1 cellular context compared by ENCODE assay signal in the genomic region with DNA sequence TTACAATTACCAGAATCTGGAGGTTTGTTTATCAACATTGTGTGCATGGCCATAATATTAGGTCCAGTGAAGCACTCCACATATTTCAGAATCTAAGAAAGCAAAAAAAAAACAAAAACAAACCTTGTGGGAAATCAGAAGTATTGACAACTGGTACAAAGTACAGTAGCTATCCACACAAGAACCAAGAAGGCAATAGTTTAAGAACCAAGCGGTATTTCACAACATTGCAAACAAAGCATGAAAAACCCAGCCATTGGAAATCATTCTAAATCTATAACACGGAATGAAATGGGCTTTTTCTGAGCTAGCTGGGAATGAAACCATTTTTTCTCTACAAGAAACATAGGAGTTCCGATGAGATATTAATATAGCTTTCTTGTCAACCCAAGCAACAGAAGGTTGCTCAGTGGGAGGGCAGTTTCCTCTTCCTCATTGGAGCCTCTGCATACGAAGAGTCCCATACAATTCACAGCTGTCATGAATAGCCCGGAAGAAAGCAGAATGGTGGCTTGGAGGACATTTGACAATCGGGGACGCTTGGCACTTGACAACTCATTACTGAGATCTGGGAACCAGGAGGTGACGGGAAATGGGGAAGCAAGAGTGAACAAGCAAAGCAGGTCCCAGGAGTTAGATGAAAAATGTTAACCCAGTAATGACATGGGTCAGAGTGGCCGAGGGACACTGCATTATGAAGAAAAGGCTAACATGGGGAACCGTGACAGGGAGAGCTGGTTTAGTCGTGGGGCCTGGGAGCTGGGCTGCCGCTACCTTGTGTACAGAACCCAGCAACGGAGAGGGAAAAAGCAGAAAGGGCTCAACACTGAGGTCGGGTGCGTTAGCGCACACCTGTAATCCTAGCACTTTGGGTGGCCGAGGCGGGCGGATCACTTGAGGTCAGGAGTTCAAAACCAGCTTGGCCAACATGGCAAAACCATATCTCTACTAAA.
TF ChIP-seq lines count a peak whose summit lies in the region.

No MANE protein-coding gene starts in this region.

TF ChIP-seq in HepG2, 621 proteins besides CTCF, POLR2A, EP300 and RAD21 (continued from another document and continues in another):
- TF ChIP-seq, protein P1, sequence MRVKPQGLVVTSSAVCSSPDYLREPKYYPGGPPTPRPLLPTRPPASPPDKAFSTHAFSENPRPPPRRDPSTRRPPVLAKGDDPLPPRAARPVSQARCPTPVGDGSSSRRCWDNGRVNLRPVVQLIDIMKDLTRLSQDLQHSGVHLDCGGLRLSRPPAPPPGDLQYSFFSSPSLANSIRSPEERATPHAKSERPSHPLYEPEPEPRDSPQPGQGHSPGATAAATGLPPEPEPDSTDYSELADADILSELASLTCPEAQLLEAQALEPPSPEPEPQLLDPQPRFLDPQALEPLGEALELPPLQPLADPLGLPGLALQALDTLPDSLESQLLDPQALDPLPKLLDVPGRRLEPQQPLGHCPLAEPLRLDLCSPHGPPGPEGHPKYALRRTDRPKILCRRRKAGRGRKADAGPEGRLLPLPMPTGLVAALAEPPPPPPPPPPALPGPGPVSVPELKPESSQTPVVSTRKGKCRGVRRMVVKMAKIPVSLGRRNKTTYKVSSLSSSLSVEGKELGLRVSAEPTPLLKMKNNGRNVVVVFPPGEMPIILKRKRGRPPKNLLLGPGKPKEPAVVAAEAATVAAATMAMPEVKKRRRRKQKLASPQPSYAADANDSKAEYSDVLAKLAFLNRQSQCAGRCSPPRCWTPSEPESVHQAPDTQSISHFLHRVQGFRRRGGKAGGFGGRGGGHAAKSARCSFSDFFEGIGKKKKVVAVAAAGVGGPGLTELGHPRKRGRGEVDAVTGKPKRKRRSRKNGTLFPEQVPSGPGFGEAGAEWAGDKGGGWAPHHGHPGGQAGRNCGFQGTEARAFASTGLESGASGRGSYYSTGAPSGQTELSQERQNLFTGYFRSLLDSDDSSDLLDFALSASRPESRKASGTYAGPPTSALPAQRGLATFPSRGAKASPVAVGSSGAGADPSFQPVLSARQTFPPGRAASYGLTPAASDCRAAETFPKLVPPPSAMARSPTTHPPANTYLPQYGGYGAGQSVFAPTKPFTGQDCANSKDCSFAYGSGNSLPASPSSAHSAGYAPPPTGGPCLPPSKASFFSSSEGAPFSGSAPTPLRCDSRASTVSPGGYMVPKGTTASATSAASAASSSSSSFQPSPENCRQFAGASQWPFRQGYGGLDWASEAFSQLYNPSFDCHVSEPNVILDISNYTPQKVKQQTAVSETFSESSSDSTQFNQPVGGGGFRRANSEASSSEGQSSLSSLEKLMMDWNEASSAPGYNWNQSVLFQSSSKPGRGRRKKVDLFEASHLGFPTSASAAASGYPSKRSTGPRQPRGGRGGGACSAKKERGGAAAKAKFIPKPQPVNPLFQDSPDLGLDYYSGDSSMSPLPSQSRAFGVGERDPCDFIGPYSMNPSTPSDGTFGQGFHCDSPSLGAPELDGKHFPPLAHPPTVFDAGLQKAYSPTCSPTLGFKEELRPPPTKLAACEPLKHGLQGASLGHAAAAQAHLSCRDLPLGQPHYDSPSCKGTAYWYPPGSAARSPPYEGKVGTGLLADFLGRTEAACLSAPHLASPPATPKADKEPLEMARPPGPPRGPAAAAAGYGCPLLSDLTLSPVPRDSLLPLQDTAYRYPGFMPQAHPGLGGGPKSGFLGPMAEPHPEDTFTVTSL (CRISPR knock-in tag; IDR thresholded peaks at IDR 0.05; ENCODE audit: borderline replicate concordance), result peak; percentile 20; the same call in 1 of the 2 replicates
- TF ChIP-seq ZBTB7B (CRISPR knock-in tag; IDR thresholded peaks at IDR 0.05) (no peak), FOXM1 (CRISPR knock-in tag; IDR thresholded peaks at IDR 0.05) (no peak), MXI1 (IDR thresholded peaks at IDR 0.05; ENCODE audit: borderline replicate concordance, low read depth, low read length) (no peak), KAT8 (CRISPR knock-in tag; IDR thresholded peaks at IDR 0.05) (peak; percentile 44; the same call in 1 of the 2 replicates), GATAD2A (CRISPR knock-in tag; IDR thresholded peaks at IDR 0.05) (peak; percentile 93), TAF1 (CRISPR knock-in tag; IDR thresholded peaks at IDR 0.05) (no peak), ZNF12 (CRISPR knock-in tag; IDR thresholded peaks at IDR 0.05) (no peak), TMF1 (CRISPR knock-in tag; IDR thresholded peaks at IDR 0.05; ENCODE audit: low read depth) (no peak), NR3C1 (CRISPR knock-in tag; IDR thresholded peaks at IDR 0.05) (no peak), NCOA1 (CRISPR knock-in tag; IDR thresholded peaks at IDR 0.05) (no peak), PCBP2 (optimal IDR thresholded peaks at IDR 0.05; ENCODE audit: low read depth, low read length, poor library complexity, severe bottlenecking) (no peak), ZNF263 (CRISPR knock-in tag; IDR thresholded peaks at IDR 0.05) (no peak), MTA1 (CRISPR knock-in tag; IDR thresholded peaks at IDR 0.05; ENCODE audit: borderline replicate concordance) (no peak), ZNF839 (CRISPR knock-in tag; IDR thresholded peaks at IDR 0.05; ENCODE audit: borderline replicate concordance) (no peak), NFE2L2 (IDR thresholded peaks at IDR 0.05; ENCODE audit: low read length) (no peak), ZNF317 (CRISPR knock-in tag; IDR thresholded peaks at IDR 0.05) (no peak), YY1 (IDR thresholded peaks at IDR 0.05; ENCODE audit: insufficient read depth, insufficient replicate concordance, low read depth, low read length) (no peak), MAFG (CRISPR knock-in tag; IDR thresholded peaks at IDR 0.05) (no peak), NFRKB (IDR thresholded peaks at IDR 0.05) (no peak), ZNF720 (CRISPR knock-in tag; IDR thresholded peaks at IDR 0.05) (no peak), KDM6A (CRISPR knock-in tag; IDR thresholded peaks at IDR 0.05; ENCODE audit: low read depth) (peak; percentile 61; the same call in 1 of the 2 replicates), JUND (CRISPR knock-in tag; IDR thresholded peaks at IDR 0.05) (no peak), ZBTB1 (CRISPR knock-in tag; IDR thresholded peaks at IDR 0.05; ENCODE audit: borderline replicate concordance) (no peak), PHF20 (CRISPR knock-in tag; IDR thresholded peaks at IDR 0.05) (no peak)
- TF ChIP-seq, protein P2, sequence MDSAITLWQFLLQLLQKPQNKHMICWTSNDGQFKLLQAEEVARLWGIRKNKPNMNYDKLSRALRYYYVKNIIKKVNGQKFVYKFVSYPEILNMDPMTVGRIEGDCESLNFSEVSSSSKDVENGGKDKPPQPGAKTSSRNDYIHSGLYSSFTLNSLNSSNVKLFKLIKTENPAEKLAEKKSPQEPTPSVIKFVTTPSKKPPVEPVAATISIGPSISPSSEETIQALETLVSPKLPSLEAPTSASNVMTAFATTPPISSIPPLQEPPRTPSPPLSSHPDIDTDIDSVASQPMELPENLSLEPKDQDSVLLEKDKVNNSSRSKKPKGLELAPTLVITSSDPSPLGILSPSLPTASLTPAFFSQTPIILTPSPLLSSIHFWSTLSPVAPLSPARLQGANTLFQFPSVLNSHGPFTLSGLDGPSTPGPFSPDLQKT (CRISPR knock-in tag; IDR thresholded peaks at IDR 0.05; ENCODE audit: borderline replicate concordance), result no peak
- TF ChIP-seq, protein P3, sequence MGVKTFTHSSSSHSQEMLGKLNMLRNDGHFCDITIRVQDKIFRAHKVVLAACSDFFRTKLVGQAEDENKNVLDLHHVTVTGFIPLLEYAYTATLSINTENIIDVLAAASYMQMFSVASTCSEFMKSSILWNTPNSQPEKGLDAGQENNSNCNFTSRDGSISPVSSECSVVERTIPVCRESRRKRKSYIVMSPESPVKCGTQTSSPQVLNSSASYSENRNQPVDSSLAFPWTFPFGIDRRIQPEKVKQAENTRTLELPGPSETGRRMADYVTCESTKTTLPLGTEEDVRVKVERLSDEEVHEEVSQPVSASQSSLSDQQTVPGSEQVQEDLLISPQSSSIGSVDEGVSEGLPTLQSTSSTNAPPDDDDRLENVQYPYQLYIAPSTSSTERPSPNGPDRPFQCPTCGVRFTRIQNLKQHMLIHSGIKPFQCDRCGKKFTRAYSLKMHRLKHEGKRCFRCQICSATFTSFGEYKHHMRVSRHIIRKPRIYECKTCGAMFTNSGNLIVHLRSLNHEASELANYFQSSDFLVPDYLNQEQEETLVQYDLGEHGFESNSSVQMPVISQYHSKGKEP (CRISPR knock-in tag; IDR thresholded peaks at IDR 0.05), result no peak
- TF ChIP-seq, protein P4, sequence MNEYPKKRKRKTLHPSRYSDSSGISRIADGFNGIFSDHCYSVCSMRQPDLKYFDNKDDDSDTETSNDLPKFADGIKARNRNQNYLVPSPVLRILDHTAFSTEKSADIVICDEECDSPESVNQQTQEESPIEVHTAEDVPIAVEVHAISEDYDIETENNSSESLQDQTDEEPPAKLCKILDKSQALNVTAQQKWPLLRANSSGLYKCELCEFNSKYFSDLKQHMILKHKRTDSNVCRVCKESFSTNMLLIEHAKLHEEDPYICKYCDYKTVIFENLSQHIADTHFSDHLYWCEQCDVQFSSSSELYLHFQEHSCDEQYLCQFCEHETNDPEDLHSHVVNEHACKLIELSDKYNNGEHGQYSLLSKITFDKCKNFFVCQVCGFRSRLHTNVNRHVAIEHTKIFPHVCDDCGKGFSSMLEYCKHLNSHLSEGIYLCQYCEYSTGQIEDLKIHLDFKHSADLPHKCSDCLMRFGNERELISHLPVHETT (CRISPR knock-in tag; conservative IDR thresholded peaks at IDR 0.05), result no peak
- TF ChIP-seq, protein P5, sequence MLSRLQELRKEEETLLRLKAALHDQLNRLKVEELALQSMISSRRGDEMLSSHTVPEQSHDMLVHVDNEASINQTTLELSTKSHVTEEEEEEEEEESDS (CRISPR knock-in tag; IDR thresholded peaks at IDR 0.05; ENCODE audit: borderline replicate concordance), result no peak
- TF ChIP-seq, protein P6, sequence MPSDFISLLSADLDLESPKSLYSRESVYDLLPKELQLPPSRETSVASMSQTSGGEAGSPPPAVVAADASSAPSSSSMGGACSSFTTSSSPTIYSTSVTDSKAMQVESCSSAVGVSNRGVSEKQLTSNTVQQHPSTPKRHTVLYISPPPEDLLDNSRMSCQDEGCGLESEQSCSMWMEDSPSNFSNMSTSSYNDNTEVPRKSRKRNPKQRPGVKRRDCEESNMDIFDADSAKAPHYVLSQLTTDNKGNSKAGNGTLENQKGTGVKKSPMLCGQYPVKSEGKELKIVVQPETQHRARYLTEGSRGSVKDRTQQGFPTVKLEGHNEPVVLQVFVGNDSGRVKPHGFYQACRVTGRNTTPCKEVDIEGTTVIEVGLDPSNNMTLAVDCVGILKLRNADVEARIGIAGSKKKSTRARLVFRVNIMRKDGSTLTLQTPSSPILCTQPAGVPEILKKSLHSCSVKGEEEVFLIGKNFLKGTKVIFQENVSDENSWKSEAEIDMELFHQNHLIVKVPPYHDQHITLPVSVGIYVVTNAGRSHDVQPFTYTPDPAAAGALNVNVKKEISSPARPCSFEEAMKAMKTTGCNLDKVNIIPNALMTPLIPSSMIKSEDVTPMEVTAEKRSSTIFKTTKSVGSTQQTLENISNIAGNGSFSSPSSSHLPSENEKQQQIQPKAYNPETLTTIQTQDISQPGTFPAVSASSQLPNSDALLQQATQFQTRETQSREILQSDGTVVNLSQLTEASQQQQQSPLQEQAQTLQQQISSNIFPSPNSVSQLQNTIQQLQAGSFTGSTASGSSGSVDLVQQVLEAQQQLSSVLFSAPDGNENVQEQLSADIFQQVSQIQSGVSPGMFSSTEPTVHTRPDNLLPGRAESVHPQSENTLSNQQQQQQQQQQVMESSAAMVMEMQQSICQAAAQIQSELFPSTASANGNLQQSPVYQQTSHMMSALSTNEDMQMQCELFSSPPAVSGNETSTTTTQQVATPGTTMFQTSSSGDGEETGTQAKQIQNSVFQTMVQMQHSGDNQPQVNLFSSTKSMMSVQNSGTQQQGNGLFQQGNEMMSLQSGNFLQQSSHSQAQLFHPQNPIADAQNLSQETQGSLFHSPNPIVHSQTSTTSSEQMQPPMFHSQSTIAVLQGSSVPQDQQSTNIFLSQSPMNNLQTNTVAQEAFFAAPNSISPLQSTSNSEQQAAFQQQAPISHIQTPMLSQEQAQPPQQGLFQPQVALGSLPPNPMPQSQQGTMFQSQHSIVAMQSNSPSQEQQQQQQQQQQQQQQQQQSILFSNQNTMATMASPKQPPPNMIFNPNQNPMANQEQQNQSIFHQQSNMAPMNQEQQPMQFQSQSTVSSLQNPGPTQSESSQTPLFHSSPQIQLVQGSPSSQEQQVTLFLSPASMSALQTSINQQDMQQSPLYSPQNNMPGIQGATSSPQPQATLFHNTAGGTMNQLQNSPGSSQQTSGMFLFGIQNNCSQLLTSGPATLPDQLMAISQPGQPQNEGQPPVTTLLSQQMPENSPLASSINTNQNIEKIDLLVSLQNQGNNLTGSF (CRISPR knock-in tag; IDR thresholded peaks at IDR 0.05), result no peak
- TF ChIP-seq, protein P7, sequence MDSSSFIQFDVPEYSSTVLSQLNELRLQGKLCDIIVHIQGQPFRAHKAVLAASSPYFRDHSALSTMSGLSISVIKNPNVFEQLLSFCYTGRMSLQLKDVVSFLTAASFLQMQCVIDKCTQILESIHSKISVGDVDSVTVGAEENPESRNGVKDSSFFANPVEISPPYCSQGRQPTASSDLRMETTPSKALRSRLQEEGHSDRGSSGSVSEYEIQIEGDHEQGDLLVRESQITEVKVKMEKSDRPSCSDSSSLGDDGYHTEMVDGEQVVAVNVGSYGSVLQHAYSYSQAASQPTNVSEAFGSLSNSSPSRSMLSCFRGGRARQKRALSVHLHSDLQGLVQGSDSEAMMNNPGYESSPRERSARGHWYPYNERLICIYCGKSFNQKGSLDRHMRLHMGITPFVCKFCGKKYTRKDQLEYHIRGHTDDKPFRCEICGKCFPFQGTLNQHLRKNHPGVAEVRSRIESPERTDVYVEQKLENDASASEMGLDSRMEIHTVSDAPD (CRISPR knock-in tag; IDR thresholded peaks at IDR 0.05), result 0 out of 2 replicates have a peak, but pooled peaks have one; percentile 53
- TF ChIP-seq, protein P8, sequence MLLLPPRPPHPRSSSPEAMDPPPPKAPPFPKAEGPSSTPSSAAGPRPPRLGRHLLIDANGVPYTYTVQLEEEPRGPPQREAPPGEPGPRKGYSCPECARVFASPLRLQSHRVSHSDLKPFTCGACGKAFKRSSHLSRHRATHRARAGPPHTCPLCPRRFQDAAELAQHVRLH (CRISPR knock-in tag; IDR thresholded peaks at IDR 0.05; ENCODE audit: borderline replicate concordance, low read depth), result no peak
